28 cellular contexts compared by ENCODE assay signal in genomic region chr7:92602352-92603088, GRCh38. TPM values are rescaled to one million over a fixed set of nuclear protein-coding genes. Genes with fewer than 3 reads are reported as not detected.
DNase-seq lines count a peak whose midpoint lies in the region; ATAC-seq, FAIRE-seq and TF ChIP-seq lines count a peak whose summit lies in the region.
"Had no signal": no experiment of that assay in that cellular context is flagged by ENCODE, and none has a peak within 500 bp of the region (broad histone marks: within the 10 kb centered on the region; RNA-seq: fewer than 3 reads in every experiment).

No MANE protein-coding gene starts in this region.

- H3K14ac ChIP-seq in H1 (ENCODE audit: insufficient read length), result no peak overlapping the region

- H3K9me3 ChIP-seq in SK-N-SH (no peaks in the 10 kb centered on the region), DND-41 (ENCODE audit: insufficient read depth, low read length, severe bottlenecking) (no peaks in the 10 kb centered on the region), H1 (ENCODE audit: insufficient read depth in 2 of 2, low read depth in 1 of 2, low read length in 1 of 2) (no peaks in the 10 kb centered on the region)
- H3K9me3 ChIP-seq: gastrocnemius medialis had no signal

- no peak for TF ChIP-seq POLR2A in H1 (IDR thresholded peaks at IDR 0.05; ENCODE audit: control extremely low read depth in 1 of 2, low read depth in 2 of 2, low read length in 2 of 2)

- H3K4me3 ChIP-seq in SK-N-SH (ENCODE audit: low read depth in 2 of 2, low read length in 1 of 2) (no peak overlapping the region), DND-41 (ENCODE audit: low read depth in 1 of 2, low read length in 2 of 2) (no peak overlapping the region), H1 (ENCODE audit: extremely low read depth in 1 of 4, insufficient read depth in 2 of 4, low read depth in 3 of 4, low read length in 4 of 4) (no peak overlapping the region)
- H3K4me3 ChIP-seq: gastrocnemius medialis, PC-9, smooth muscle cell had no signal

- no peak overlapping the region for H3K23ac ChIP-seq in H1 (ENCODE audit: insufficient read length)

- no peak overlapping the region for H3K27ac Mint-ChIP-seq in activated CD8-positive, alpha-beta T cell treated with anti-CD3 and anti-CD28 coated beads, Interleukin-2, amount 10 ng/mL, durations not matched to agents 7 days and 5 days
- H3K27ac Mint-ChIP-seq: natural killer cell, T-cell had no signal

- no peaks in the 10 kb centered on the region for H3K9me2 ChIP-seq in SK-N-SH

- no peaks in the 10 kb centered on the region for H3K4me1 ChIP-seq in SK-N-SH (ENCODE audit: control insufficient read depth in 1 of 2, insufficient read depth in 2 of 2, low read depth in 1 of 2, low read length in 1 of 2)
- H3K4me1 ChIP-seq in DND-41 (ENCODE audit: insufficient read depth, low read length), result no peaks in the 10 kb centered on the region
- no peaks in the 10 kb centered on the region for H3K4me1 ChIP-seq in H1 (replicated peaks in 1 of 4; ENCODE audit: control insufficient read depth in 3 of 4, insufficient read depth in 4 of 4, low read length in 3 of 4)
- H3K4me1 ChIP-seq: gastrocnemius medialis had no signal

- H2BK12ac ChIP-seq in H1 (ENCODE audit: low read depth, low read length), result no peak overlapping the region

- POLR2A ChIA-PET in SK-N-SH (lab: Yijun Ruan, JAX) (no interaction called here), H1 (lab: Charles Lee; ENCODE audit: partially characterized antibody) (interaction anchor here (1.3 to 2.2 kb wide), 2 partner anchors 12 to 19 kb away, joined by 3 to 13 read pairs; partner anchors contain the start of gene FAM133B)
- POLR2A ChIA-PET in activated CD8-positive, alpha-beta T cell treated with anti-CD3 and anti-CD28 coated beads, Interleukin-2, amount 10 ng/mL, durations not matched to agents 7 days and 5 days (lab: Charles Lee), result interaction anchor here (1.1 kb wide), 1 partner anchor 12 kb away, joined by 5 read pairs; the partner anchor contains the start of gene FAM133B

- H3K27ac ChIP-seq in SK-N-SH (ENCODE audit: low read depth in 2 of 2, low read length in 1 of 2) (no peak overlapping the region), DND-41 (ENCODE audit: low read length) (no peak overlapping the region), H1 (ENCODE audit: low read depth, low read length) (no peak overlapping the region)
- H3K27ac ChIP-seq: gastrocnemius medialis, PC-9 had no signal

- H4K20me1 ChIP-seq in SK-N-SH (ENCODE audit: insufficient read depth) (no peaks in the 10 kb centered on the region), DND-41 (ENCODE audit: insufficient read depth, low read length) (no peaks in the 10 kb centered on the region), H1 (replicated peaks in 1 of 2; ENCODE audit: control insufficient read depth in 1 of 2, insufficient read depth in 2 of 2, low read length in 2 of 2) (no peaks in the 10 kb centered on the region)

- H3K4me1 Mint-ChIP-seq in activated CD8-positive, alpha-beta T cell treated with anti-CD3 and anti-CD28 coated beads, Interleukin-2, amount 10 ng/mL, durations not matched to agents 7 days and 5 days (ENCODE audit: low read depth), result no peaks in the 10 kb centered on the region
- H3K4me1 Mint-ChIP-seq: CD8-positive, alpha-beta memory T cell; natural killer cell; T-cell had no signal

- TF ChIP-seq RAD21 in SK-N-SH (IDR thresholded peaks at IDR 0.05; ENCODE audit: low read length) (no peak), H1 (IDR thresholded peaks at IDR 0.05 in 1 of 2, conservative IDR thresholded peaks at IDR 0.05 in 1 of 2; ENCODE audit: low read depth in 2 of 2, low read length in 2 of 2) (no peak)

- no peak overlapping the region for H2BK5ac ChIP-seq in H1 (ENCODE audit: low read depth, low read length)

- H2AFZ ChIP-seq in SK-N-SH (ENCODE audit: low read depth) (no peak overlapping the region), DND-41 (ENCODE audit: low read depth, low read length) (no peak overlapping the region), H1 (ENCODE audit: low read length) (no peak overlapping the region)
- H2AFZ ChIP-seq: PC-9 had no signal

- H3K79me2 ChIP-seq in SK-N-SH (ENCODE audit: insufficient read depth) (peaks cover 3% of the 10 kb centered on the region; the same call in 1 of the 2 replicates), DND-41 (ENCODE audit: insufficient read depth, low read length) (no peaks in the 10 kb centered on the region), H1 (ENCODE audit: control insufficient read depth in 1 of 2, insufficient read depth in 2 of 2, low read length in 2 of 2) (no peaks in the 10 kb centered on the region)

- ATAC-seq in SK-N-SH treated with all-trans-retinoic acid at 6 μM for 48 hours, result no peak
- peak; percentile 37 for ATAC-seq in DND-41 (ENCODE audit: insufficient read depth, low read depth)
- ATAC-seq in activated CD8-positive, alpha-beta T cell treated with anti-CD3 and anti-CD28 coated beads, Interleukin-2, amount 10 ng/mL, durations not matched to agents 7 days and 5 days, result no peak
- ATAC-seq: activated naive CD4-positive, alpha-beta T cell treated with anti-CD3 and anti-CD28 coated beads, Interleukin-2, amount 50 U/mL, for 72 hours; gastrocnemius medialis; natural killer cell; T-cell had no signal

- no peak overlapping the region for H3K56ac ChIP-seq in H1 (replicated peaks; ENCODE audit: insufficient read length, low read depth, low read length)

- FAIRE-seq in H1 (lab: Jason Lieb, UNC), result no peak
- FAIRE-seq: TTC549 had no signal

- no peaks in the 10 kb centered on the region for H3K27me3 Mint-ChIP-seq in activated CD8-positive, alpha-beta T cell treated with anti-CD3 and anti-CD28 coated beads, Interleukin-2, amount 10 ng/mL, durations not matched to agents 7 days and 5 days (ENCODE audit: low read depth)
- H3K27me3 Mint-ChIP-seq: T-cell had no signal

- no peak overlapping the region for H4K91ac ChIP-seq in H1 (replicated peaks; ENCODE audit: insufficient read length, low read length)

- H4K5ac ChIP-seq in H1 (ENCODE audit: insufficient read length, low read depth, low read length), result no peak overlapping the region

- H3K36me3 ChIP-seq in SK-N-SH (replicated peaks in 1 of 2; ENCODE audit: control insufficient read depth in 1 of 2, insufficient read depth in 2 of 2, low read length in 1 of 2), result peaks cover 27 to 34% of the 10 kb centered on the region in 2 experiments
- peaks cover 26% of the 10 kb centered on the region for H3K36me3 ChIP-seq in DND-41 (ENCODE audit: insufficient read depth, low read length)
- no peaks in the 10 kb centered on the region for H3K36me3 ChIP-seq in H1 (ENCODE audit: control insufficient read depth in 2 of 4, insufficient read depth in 4 of 4, low read length in 3 of 4)
- H3K36me3 ChIP-seq: gastrocnemius medialis had no signal

- no peak for TF ChIP-seq EP300 in SK-N-SH (IDR thresholded peaks at IDR 0.05; ENCODE audit: borderline replicate concordance in 1 of 2, low read depth in 1 of 2, low read length in 1 of 2)
- TF ChIP-seq EP300 in H1 (IDR thresholded peaks at IDR 0.05; ENCODE audit: borderline replicate concordance in 1 of 2, low read depth in 2 of 2, low read length in 2 of 2), result no peak

- 95% methylated on average over 2 of the region's 2 CpGs for WGBS in SK-N-SH (ENCODE audit: low lambda C conversion rate)
- WGBS in H1 (ENCODE audit: extremely low coverage in 1 of 2, insufficient coverage in 1 of 2, insufficient read length in 1 of 2, insufficient replicate concordance in 2 of 2, low coverage in 1 of 2, low lambda C conversion rate in 2 of 2, missing lambda C conversion rate in 1 of 2), 2 experiments, result 96% methylated on average over 2 of the region's 2 CpGs; no CpG with 5 or more reads in 1 of the 2 experiments

- H4K8ac ChIP-seq in H1 (ENCODE audit: extremely low read depth, insufficient read depth, low read length), result no peak overlapping the region

- H2AK5ac ChIP-seq in H1 (ENCODE audit: low read depth, low read length), result no peak overlapping the region

- peaks cover 3% of the 10 kb centered on the region; the same call in 1 of the 2 replicates for H3K23me2 ChIP-seq in H1 (ENCODE audit: low read depth, low read length)

- TF ChIP-seq CTCF in SK-N-SH (IDR thresholded peaks at IDR 0.05), result no peak
- TF ChIP-seq CTCF in DND-41 (IDR thresholded peaks at IDR 0.05; ENCODE audit: borderline replicate concordance, extremely low read depth, low read length, poor library complexity, severe bottlenecking), result no peak
- TF ChIP-seq CTCF in H1 (IDR thresholded peaks at IDR 0.05; ENCODE audit: control extremely low read depth in 1 of 3, insufficient read depth in 1 of 3, low read depth in 1 of 3, low read length in 3 of 3), result no peak

- no peak overlapping the region for H2BK15ac ChIP-seq in H1 (ENCODE audit: low read length)

- no peak overlapping the region for H3K4ac ChIP-seq in H1 (replicated peaks; ENCODE audit: insufficient read length, low read depth, low read length)

- no peaks in the 10 kb centered on the region for H3K27me3 ChIP-seq in SK-N-SH (ENCODE audit: insufficient read depth)
- no peaks in the 10 kb centered on the region for H3K27me3 ChIP-seq in DND-41 (ENCODE audit: insufficient read depth, low read length, poor library complexity)
- H3K27me3 ChIP-seq in H1 (replicated peaks in 1 of 4; ENCODE audit: control insufficient read depth in 3 of 4, extremely low read depth in 1 of 4, insufficient read depth in 3 of 4, low read length in 3 of 4), result no peaks in the 10 kb centered on the region
- H3K27me3 ChIP-seq: gastrocnemius medialis had no signal

- no peak overlapping the region for H2BK120ac ChIP-seq in H1 (replicated peaks; ENCODE audit: low read depth, low read length)

- DNase-seq in SK-N-SH, result no peak
- DNase-seq in DND-41, result no peak
- DNase-seq in NOMO-1 treated with dmso at 0.1 percent for 144 hours (lab: John Stamatoyannopoulos, UW; ENCODE audit: unreplicated experiment), result peak; percentile 24
- no peak for DNase-seq in H1 (ENCODE audit: low read depth in 1 of 2, low spot score in 2 of 2)
- no peak for DNase-seq in stimulated activated CD4-positive, alpha-beta T cell treated with anti-CD3 and anti-CD28 coated beads, Interleukin-2, amount 100 ng/mL, for 48 hours
- DNase-seq in amniotic stem cell (lab: John Stamatoyannopoulos, UW), result no peak
- DNase-seq in activated CD8-positive, alpha-beta T cell treated with anti-CD3 and anti-CD28 coated beads, Interleukin-2, amount 10 ng/mL, durations not matched to agents 7 days and 5 days, result no peak
- DNase-seq: AML-193; CD8-positive, alpha-beta memory T cell; DMS153; effector CD4-positive, alpha-beta T cell; erythroblast; gastrocnemius medialis; GF-D8; islet precursor cell; natural killer cell; NCI-H1105 treated with DMSO at 0.1 percent for 48 hours; NCI-H2081 treated with DMSO at 0.1 percent for 48 hours; NCI-H446; NCI-H82; PC-9; retina; stimulated activated CD4-positive, alpha-beta T cell treated with anti-CD3 and anti-CD28 coated beads, Interleukin-2, amount 100 ng/mL, for 24 hours; T-cell had no signal

- H3F3A ChIP-seq in SK-N-SH (replicated peaks; ENCODE audit: insufficient read depth), result peaks cover 14% of the 10 kb centered on the region

- peak overlapping the region; percentile 34; the same call in 1 of the 2 replicates for H2BK20ac ChIP-seq in H1 (ENCODE audit: low read length)

- H3K18ac ChIP-seq in H1 (ENCODE audit: extremely low read depth, low read length), result no peak overlapping the region

- CTCF ChIA-PET in SK-N-SH (lab: Yijun Ruan, JAX), result interaction anchor here (1.1 to 5.3 kb wide), 6 partner anchors 8 to 31 kb away, joined by 3 to 36 read pairs (median 9); partner anchors contain the start of gene FAM133B
- CTCF ChIA-PET in H1 (lab: Charles Lee; ENCODE audit: partially characterized antibody), result interaction anchor here (0.6 to 10.4 kb wide), 5 partner anchors 10 to 848 kb away, joined by 3 to 84 read pairs (median 3); partner anchors contain the start of gene FAM133B
- CTCF ChIA-PET in activated CD8-positive, alpha-beta T cell treated with anti-CD3 and anti-CD28 coated beads, Interleukin-2, amount 10 ng/mL, durations not matched to agents 7 days and 5 days (lab: Charles Lee), result interaction anchor here (2.0 to 3.2 kb wide), 4 partner anchors 9 to 14 kb away, joined by 5 to 18 read pairs (median 10); partner anchors contain the start of gene FAM133B

- H3K9me3 Mint-ChIP-seq in activated CD8-positive, alpha-beta T cell treated with anti-CD3 and anti-CD28 coated beads, Interleukin-2, amount 10 ng/mL, durations not matched to agents 7 days and 5 days (ENCODE audit: insufficient read depth), result no peaks in the 10 kb centered on the region
- H3K9me3 Mint-ChIP-seq: activated naive CD4-positive, alpha-beta T cell treated with anti-CD3 and anti-CD28 coated beads, Interleukin-2, amount 50 U/mL, for 72 hours; CD8-positive, alpha-beta memory T cell; natural killer cell; T-cell had no signal

- H3K36me3 Mint-ChIP-seq in activated CD8-positive, alpha-beta T cell treated with anti-CD3 and anti-CD28 coated beads, Interleukin-2, amount 10 ng/mL, durations not matched to agents 7 days and 5 days (ENCODE audit: low read depth), result peaks cover 11% of the 10 kb centered on the region
- H3K36me3 Mint-ChIP-seq: activated naive CD4-positive, alpha-beta T cell treated with anti-CD3 and anti-CD28 coated beads, Interleukin-2, amount 50 U/mL, for 72 hours; CD8-positive, alpha-beta memory T cell; natural killer cell; T-cell had no signal

- no peak overlapping the region for H3K4me3 Mint-ChIP-seq in activated CD8-positive, alpha-beta T cell treated with anti-CD3 and anti-CD28 coated beads, Interleukin-2, amount 10 ng/mL, durations not matched to agents 7 days and 5 days
- H3K4me3 Mint-ChIP-seq: CD8-positive, alpha-beta memory T cell; natural killer cell; T-cell had no signal

- H3K4me2 ChIP-seq in SK-N-SH, result no peak overlapping the region
- no peak overlapping the region for H3K4me2 ChIP-seq in DND-41 (ENCODE audit: insufficient read depth, low read length)
- H3K4me2 ChIP-seq in H1 (ENCODE audit: insufficient read depth in 1 of 2, low read depth in 2 of 2, low read length in 2 of 2), result no peak overlapping the region
- H3K4me2 ChIP-seq: PC-9, smooth muscle cell had no signal

- H3K9ac ChIP-seq in SK-N-SH, result no peak overlapping the region
- no peak overlapping the region for H3K9ac ChIP-seq in DND-41 (ENCODE audit: low read depth, low read length)
- H3K9ac ChIP-seq in H1 (replicated peaks in 1 of 4; ENCODE audit: extremely low read depth in 1 of 4, low read depth in 3 of 4, low read length in 3 of 4), result no peak overlapping the region

- H3K79me1 ChIP-seq in H1 (ENCODE audit: low read depth, low read length), result no peaks in the 10 kb centered on the region; the same call in 1 of the 2 replicates

RNA-seq across cellular contexts. Expression of gene FAM133B, which starts 12.3 kb away (rescaled TPM):
- polyA plus RNA-seq in SK-N-SH (2012; rRNA removed), result 13.8 and 16.3 TPM in 2 replicates
- 14.7 and 21.1 TPM in 2 replicates for polyA plus RNA-seq in SK-N-SH (2012; cell fraction: cytosol; rRNA removed)
- polyA plus RNA-seq in SK-N-SH (2012; cell fraction: nucleus; rRNA removed), result 13.0 and 33.6 TPM in 2 replicates
- 38.0 and 39.0 TPM in 2 replicates for total RNA-seq in H1 (2021; fragmentation: NEBNext Ultra II Directional; extraction: Animal tissue kit (Norgen Biotek cat#: 25700))
- 9.0 and 21.7 TPM in 2 replicates for polyA plus RNA-seq in H1 (2011; rRNA removed)
- polyA plus RNA-seq in H1 (2011; cell fraction: cytosol; rRNA removed), result 21.6 TPM
- 19.3 TPM for polyA plus RNA-seq in H1 (2011; cell fraction: nucleus; rRNA removed)
- polyA plus RNA-seq in H1 (2012, experiment 1 of 2), result 20.5 to 36.1 TPM (median 21.9 TPM) in 4 replicates
- polyA plus RNA-seq in H1 (2012, experiment 2 of 2), result 5.1 TPM
- polyA plus RNA-seq in H1 (2013, experiment 1 of 2), result 94.1 TPM
- polyA plus RNA-seq in H1 (2013, experiment 2 of 2), result 93.3 TPM
- polyA minus RNA-seq in H1 (2011; rRNA and poly(A)+ RNA removed), result 11.2 and 43.1 TPM in 2 replicates
- 14.6 TPM for polyA minus RNA-seq in H1 (2011; cell fraction: cytosol; rRNA and poly(A)+ RNA removed)
- 25.2 TPM for polyA minus RNA-seq in H1 (2011; cell fraction: nucleus; rRNA and poly(A)+ RNA removed)
- 10 to 100 TPM; 31.6 to 32.8 TPM for total RNA-seq in activated CD8-positive, alpha-beta T cell treated with anti-CD3 and anti-CD28 coated beads, Interleukin-2, amount 10 ng/mL, durations not matched to agents 7 days and 5 days

Comparison
In these comparisons a context has a peak if more than half of its experiments do, and no peak if none do; other contexts are left out.
1. Of the 17 proteins assayed by ChIP-seq in both H1 and SK-N-SH: peak only in H1: none; only in SK-N-SH: POLR2AphosphoS5; in both: none; in neither: 16.